Comparison of ENCODE assay signal across 12 cellular contexts in genomic region chr5:80139573-80139972, GRCh38.
DNase-seq lines count a peak whose midpoint lies in the region; ATAC-seq and TF ChIP-seq lines count a peak whose summit lies in the region.
"Had no signal": no experiment of that assay in that cellular context is flagged by ENCODE, and none has a peak within 500 bp of the region (broad histone marks: within the 10 kb centered on the region; RNA-seq: fewer than 3 reads in every experiment).

No MANE protein-coding gene starts in this region.

- CTCF ChIA-PET in MCF 10A (lab: Yijun Ruan, JAX): interaction anchor here (0.5 to 0.8 kb wide), 2 partner anchors 78 to 168 kb away, joined by 3 read pairs; no protein-coding TSS in a partner anchor

- H3K36me3 ChIP-seq in breast epithelium (no peaks in the 10 kb centered on the region), left lung (peaks cover 0 to 18% of the 10 kb centered on the region in 2 donors), upper lobe of left lung (peaks cover 0 to 16% (median 1%) of the 10 kb centered on the region in 4 donors), ovary (no peaks in the 10 kb centered on the region), WERI-Rb-1 (no peaks in the 10 kb centered on the region)

- TF ChIP-seq CTCF in breast epithelium (IDR thresholded peaks at IDR 0.05) (no peak), MCF 10A (IDR thresholded peaks at IDR 0.05; ENCODE audit: unreplicated experiment) (no peak), left lung (IDR thresholded peaks at IDR 0.05) (no peak), upper lobe of left lung (IDR thresholded peaks at IDR 0.05) (no peak), ovary (IDR thresholded peaks at IDR 0.05) (no peak), WERI-Rb-1 (IDR thresholded peaks at IDR 0.05; ENCODE audit: low read depth, low read length) (no peak)

- no peaks in the 10 kb centered on the region for H3K9me3 Mint-ChIP-seq in MCF 10A (ENCODE audit: unreplicated experiment)
- no peaks in the 10 kb centered on the region for H3K9me3 Mint-ChIP-seq in activated T-helper 1 cell treated with anti-CD3 and anti-CD28 coated beads, Interleukin-12 subunit alpha, Interleukin-12 subunit beta, Interleukin-2, Interleukin-4 antibody, amounts not matched to agents 30 ng/mL and 10 ng/mL and 1 ng/mL, durations not matched to agents 14 hours and 24 hours and 36 hours
- H3K9me3 Mint-ChIP-seq: HFFc6 had no signal

- H3K27me3 ChIP-seq in breast epithelium (no peaks in the 10 kb centered on the region), left lung (no peaks in the 10 kb centered on the region), upper lobe of left lung (no peaks in the 10 kb centered on the region), ovary (no peaks in the 10 kb centered on the region), WERI-Rb-1 (ENCODE audit: insufficient read depth, low read depth, severe bottlenecking) (no peaks in the 10 kb centered on the region)
- H3K27me3 ChIP-seq: esophagus muscularis mucosa had no signal

- no peaks in the 10 kb centered on the region for H3K27me3 Mint-ChIP-seq in MCF 10A (ENCODE audit: insufficient read depth, unreplicated experiment)
- no peaks in the 10 kb centered on the region for H3K27me3 Mint-ChIP-seq in activated T-helper 1 cell treated with anti-CD3 and anti-CD28 coated beads, Interleukin-12 subunit alpha, Interleukin-12 subunit beta, Interleukin-2, Interleukin-4 antibody, amounts not matched to agents 30 ng/mL and 10 ng/mL and 1 ng/mL, durations not matched to agents 14 hours and 24 hours and 36 hours (ENCODE audit: insufficient read depth)

- ATAC-seq in left lung (peak; percentile 16), upper lobe of left lung (ENCODE audit: low FRiP score in 2 of 2) (no peak)

- H3K4me1 ChIP-seq in breast epithelium (peaks cover 0 to 9% of the 10 kb centered on the region in 2 donors), left lung (peaks cover 16 to 54% of the 10 kb centered on the region in 2 donors), upper lobe of left lung (peaks cover 21 to 41% (median 31%) of the 10 kb centered on the region in 4 donors), ovary (ENCODE audit: insufficient read depth) (peaks cover 18% of the 10 kb centered on the region)

- DNase-seq in breast epithelium (ENCODE audit: low spot score in 2 of 2): no peak
- DNase-seq in MCF 10A (ENCODE audit: unreplicated experiment): no peak
- no peak for DNase-seq in activated T-helper 1 cell treated with anti-CD3 and anti-CD28 coated beads, Interleukin-12 subunit alpha, Interleukin-12 subunit beta, Interleukin-2, Interleukin-4 antibody, amounts not matched to agents 30 ng/mL and 10 ng/mL and 1 ng/mL, durations not matched to agents 14 hours and 24 hours and 36 hours (ENCODE audit: low spot score)
- DNase-seq in left lung: no peak
- peak in 1 of 2 donors; percentile 27 for DNase-seq in upper lobe of left lung
- DNase-seq in ovary: no peak
- no peak for DNase-seq in C1 segment of cervical spinal cord (lab: John Stamatoyannopoulos, UW)
- no peak for DNase-seq in WERI-Rb-1
- DNase-seq: HFFc6, KG1, NCI-H2171 had no signal

- 71 to 90% methylated on average over 2 of the region's 2 CpGs for WGBS in upper lobe of left lung, 2 donors
- 80 to 84% (median 81%) methylated on average over 2 of the region's 2 CpGs for WGBS in ovary, 3 donors

- POLR2A ChIA-PET in MCF 10A (lab: Yijun Ruan, JAX): interaction anchor here (0.7 to 1.4 kb wide), 2 partner anchors 13 to 223 kb away, joined by 3 to 5 read pairs; no protein-coding TSS in a partner anchor

- H3K4me3 Mint-ChIP-seq in MCF 10A (ENCODE audit: unreplicated experiment): no peak overlapping the region
- H3K4me3 Mint-ChIP-seq in activated T-helper 1 cell treated with anti-CD3 and anti-CD28 coated beads, Interleukin-12 subunit alpha, Interleukin-12 subunit beta, Interleukin-2, Interleukin-4 antibody, amounts not matched to agents 30 ng/mL and 10 ng/mL and 1 ng/mL, durations not matched to agents 14 hours and 24 hours and 36 hours: no peak overlapping the region
- H3K4me3 Mint-ChIP-seq: HFFc6 had no signal

- TF ChIP-seq POLR2A in breast epithelium (IDR thresholded peaks at IDR 0.05) (no peak), upper lobe of left lung (IDR thresholded peaks at IDR 0.05) (no peak), ovary (IDR thresholded peaks at IDR 0.05) (no peak)

- H3K27ac Mint-ChIP-seq in MCF 10A (ENCODE audit: low read depth, unreplicated experiment): no peak overlapping the region
- peak overlapping the region; percentile 77 for H3K27ac Mint-ChIP-seq in activated T-helper 1 cell treated with anti-CD3 and anti-CD28 coated beads, Interleukin-12 subunit alpha, Interleukin-12 subunit beta, Interleukin-2, Interleukin-4 antibody, amounts not matched to agents 30 ng/mL and 10 ng/mL and 1 ng/mL, durations not matched to agents 14 hours and 24 hours and 36 hours
- H3K27ac Mint-ChIP-seq: HFFc6 had no signal

- no TSS peak for BruUV-seq in MCF 10A (replicated peaks; lab: Mats Ljungman, UMichigan)

- peaks cover 14% of the 10 kb centered on the region for H3K36me3 Mint-ChIP-seq in MCF 10A (ENCODE audit: insufficient read depth, unreplicated experiment)
- peaks cover 26% of the 10 kb centered on the region for H3K36me3 Mint-ChIP-seq in activated T-helper 1 cell treated with anti-CD3 and anti-CD28 coated beads, Interleukin-12 subunit alpha, Interleukin-12 subunit beta, Interleukin-2, Interleukin-4 antibody, amounts not matched to agents 30 ng/mL and 10 ng/mL and 1 ng/mL, durations not matched to agents 14 hours and 24 hours and 36 hours (ENCODE audit: low read depth)

- H3K27ac ChIP-seq in breast epithelium (peak overlapping the region; percentile 23 to 84), left lung (peak overlapping the region; percentile 30 to 45), upper lobe of left lung (peak overlapping the region; percentile 19 to 88 (median 83)), ovary (peak overlapping the region in 1 of 2 donors; percentile 88), WERI-Rb-1 (no peak overlapping the region)

- TF ChIP-seq EP300 in upper lobe of left lung (IDR thresholded peaks at IDR 0.05) (no peak), ovary (IDR thresholded peaks at IDR 0.05) (no peak)

- H3K9me3 ChIP-seq in breast epithelium (no peaks in the 10 kb centered on the region), left lung (no peaks in the 10 kb centered on the region), upper lobe of left lung (no peaks in the 10 kb centered on the region), ovary (no peaks in the 10 kb centered on the region), WERI-Rb-1 (ENCODE audit: severe bottlenecking) (no peaks in the 10 kb centered on the region)
- H3K9me3 ChIP-seq: esophagus muscularis mucosa had no signal

- intact Hi-C loops in breast epithelium (cut with DNase I; ENCODE audit: low total_unique reads): no loop called here
- intact Hi-C loops in MCF 10A (cut with micrococcal nuclease): no loop called here
- intact Hi-C loops in activated T-helper 1 cell treated with anti-CD3 and anti-CD28 coated beads, Interleukin-12 subunit alpha, Interleukin-12 subunit beta, Interleukin-2, Interleukin-4 antibody, amounts not matched to agents 30 ng/mL and 10 ng/mL and 1 ng/mL, durations not matched to agents 14 hours and 24 hours and 36 hours (cut with micrococcal nuclease): no loop called here
- intact Hi-C loops in left lung (cut with DNase I): no loop called here
- intact Hi-C loops in ovary (cut with DNase I): no loop called here

- H3K4me3 ChIP-seq in breast epithelium (no peak overlapping the region), left lung (no peak overlapping the region), upper lobe of left lung (no peak overlapping the region), ovary (no peak overlapping the region), WERI-Rb-1 (ENCODE audit: low read depth, low read length) (no peak overlapping the region)
- H3K4me3 ChIP-seq: esophagus muscularis mucosa had no signal

- H3K4me1 Mint-ChIP-seq in MCF 10A (ENCODE audit: insufficient read depth, unreplicated experiment): no peaks in the 10 kb centered on the region
- peaks cover 78% of the 10 kb centered on the region for H3K4me1 Mint-ChIP-seq in activated T-helper 1 cell treated with anti-CD3 and anti-CD28 coated beads, Interleukin-12 subunit alpha, Interleukin-12 subunit beta, Interleukin-2, Interleukin-4 antibody, amounts not matched to agents 30 ng/mL and 10 ng/mL and 1 ng/mL, durations not matched to agents 14 hours and 24 hours and 36 hours (ENCODE audit: low read depth)
